13 cellular contexts compared by ENCODE assay signal in the genomic region with DNA sequence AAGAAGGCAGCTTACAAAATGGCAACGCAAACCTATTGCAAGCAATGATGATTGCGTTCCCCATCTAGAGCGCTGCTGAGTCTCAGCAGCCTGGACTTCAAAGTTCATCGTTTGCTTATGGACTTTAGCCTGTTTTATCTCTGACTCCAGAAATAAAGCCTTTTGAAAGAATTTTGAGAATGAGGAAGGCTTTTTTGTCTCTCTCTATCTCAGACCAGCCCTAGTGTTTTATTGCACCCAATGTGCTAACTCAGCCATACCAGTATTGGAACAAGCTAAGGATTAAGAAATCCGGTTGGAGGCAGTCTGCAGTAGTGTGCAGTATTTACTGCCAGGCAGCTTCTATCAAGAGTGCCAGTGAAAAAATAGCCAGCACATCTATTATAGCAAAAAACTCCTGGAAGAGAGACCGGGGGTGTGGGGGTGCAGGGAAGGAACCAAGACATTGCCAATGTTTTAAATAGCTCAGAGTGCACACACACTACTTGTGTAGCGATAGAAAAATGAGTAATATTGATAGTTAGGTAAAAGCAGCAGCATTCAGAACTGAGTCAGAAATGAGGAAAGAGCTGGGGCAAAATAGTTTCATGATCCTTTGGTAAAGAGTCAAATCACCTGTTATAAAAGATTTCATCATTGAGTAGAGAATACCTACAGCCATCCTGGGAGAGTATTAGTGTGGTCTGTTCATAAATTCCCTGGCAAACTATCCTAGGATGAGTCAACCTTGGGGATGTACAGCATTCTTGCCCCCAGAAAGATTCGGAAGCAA.
DNase-seq lines count a peak whose midpoint lies in the region; ATAC-seq and TF ChIP-seq lines count a peak whose summit lies in the region.
"Had no signal": no experiment of that assay in that cellular context is flagged by ENCODE, and none has a peak within 500 bp of the region (broad histone marks: within the 10 kb centered on the region; RNA-seq: fewer than 3 reads in every experiment).

No MANE protein-coding gene starts in this region.

- no peak for TF ChIP-seq CTCF in brain (conservative IDR thresholded peaks at IDR 0.05)
- TF ChIP-seq CTCF in omental fat pad (IDR thresholded peaks at IDR 0.05), result no peak
- TF ChIP-seq CTCF in suprapubic skin (IDR thresholded peaks at IDR 0.05), result no peak
- no peak for TF ChIP-seq CTCF in HFFc6 (IDR thresholded peaks at IDR 0.05)

- WGBS in suprapubic skin, result 57% methylated on average over 8 of the region's 8 CpGs

- no peaks in the 10 kb centered on the region for H3K36me3 ChIP-seq in suprapubic skin
- H3K36me3 ChIP-seq: upper lobe of left lung had no signal

- H3K4me1 ChIP-seq in suprapubic skin, result no peaks in the 10 kb centered on the region
- H3K4me1 ChIP-seq: upper lobe of left lung had no signal

- H3K27me3 ChIP-seq in suprapubic skin, result no peaks in the 10 kb centered on the region
- H3K27me3 ChIP-seq: upper lobe of left lung had no signal

- H3K4me3 Mint-ChIP-seq in brain (no peak overlapping the region), HFFc6 (no peak overlapping the region)
- H3K4me3 Mint-ChIP-seq: memory B cell had no signal

- TF ChIP-seq EP300 in suprapubic skin (IDR thresholded peaks at IDR 0.05), result no peak

- H3K27ac Mint-ChIP-seq in brain (peak overlapping the region in 4 of 5 experiments; percentile 19 to 72 (median 42)), HFFc6 (no peak overlapping the region)
- H3K27ac Mint-ChIP-seq: memory B cell had no signal

- DNase-seq in omental fat pad (ENCODE audit: low spot score) (no peak), suprapubic skin (ENCODE audit: low spot score in 2 of 2) (no peak), HFFc6 (no peak)
- DNase-seq in activated CD4-positive, alpha-beta T cell treated with anti-CD3 and anti-CD28 coated beads, Interleukin-2, amount 50 U/mL, for 4 hours, result no peak
- DNase-seq: effector memory CD4-positive, alpha-beta T cell; NCI-H526 treated with DMSO at 0.1 percent for 48 hours; upper lobe of left lung had no signal

- no peak overlapping the region for H3K4me3 ChIP-seq in suprapubic skin
- H3K4me3 ChIP-seq: K562, upper lobe of left lung had no signal

- H3K4me1 Mint-ChIP-seq in brain, result peaks cover 22% of the 10 kb centered on the region
- H3K4me1 Mint-ChIP-seq in HFFc6 (ENCODE audit: low read depth), result no peaks in the 10 kb centered on the region

- no peaks in the 10 kb centered on the region for H3K36me3 Mint-ChIP-seq in brain
- H3K36me3 Mint-ChIP-seq in HFFc6 (ENCODE audit: low read depth), result no peaks in the 10 kb centered on the region

- H3K27me3 Mint-ChIP-seq in brain (peaks cover 6% of the 10 kb centered on the region), HFFc6 (ENCODE audit: insufficient read depth) (peaks cover 2% of the 10 kb centered on the region; the same call in 1 of the 2 replicates)

- H3K9me3 Mint-ChIP-seq in brain (peaks cover 7 to 19% (median 11%) of the 10 kb centered on the region in 5 experiments), HFFc6 (no peaks in the 10 kb centered on the region; the same call in 1 of the 2 replicates)

- no peaks in the 10 kb centered on the region for H3K9me3 ChIP-seq in suprapubic skin
- H3K9me3 ChIP-seq: upper lobe of left lung had no signal

- peak; percentile 26 for ATAC-seq in GM18520 (IDR thresholded peaks at IDR 0.05; ENCODE audit: unreplicated experiment)
- peak; percentile 54 for ATAC-seq in HG02884 (IDR thresholded peaks at IDR 0.05; ENCODE audit: unreplicated experiment)
- peak; percentile 95 for ATAC-seq in omental fat pad (ENCODE audit: low FRiP score)
- no peak for ATAC-seq in HG02763 (IDR thresholded peaks at IDR 0.05; ENCODE audit: unreplicated experiment)
- ATAC-seq: K562 had no signal

- no peak overlapping the region for H3K27ac ChIP-seq in suprapubic skin
- H3K27ac ChIP-seq: upper lobe of left lung had no signal

- TF ChIP-seq POLR2A in suprapubic skin (IDR thresholded peaks at IDR 0.05), result no peak
